ENCODE assay signal across 8 cellular contexts in the genomic region with DNA sequence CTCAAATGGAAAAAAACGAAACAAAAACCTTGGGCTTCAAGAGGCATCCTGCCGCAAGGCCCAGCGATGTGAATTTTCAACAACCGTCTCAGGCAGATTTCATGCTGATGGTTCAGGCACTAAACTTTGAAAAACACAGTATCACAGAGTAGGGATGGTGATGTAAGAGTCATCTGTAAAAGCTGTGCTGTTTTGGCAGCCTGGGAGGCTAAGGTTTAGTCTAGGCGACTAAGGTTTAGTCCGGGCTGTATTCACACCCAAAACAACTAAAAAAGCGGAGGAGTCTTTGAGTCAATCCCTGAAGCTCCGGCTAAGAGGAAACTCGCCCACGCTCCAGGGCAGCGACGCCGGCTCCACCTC. TPM values are rescaled to one million over a fixed set of nuclear protein-coding genes. Genes with fewer than 3 reads are reported as not detected.
A peak's percentile ranks its signal among the peaks of the same experiment; 100 is the strongest.
DNase-seq lines count a peak whose midpoint lies in the region; ATAC-seq and TF ChIP-seq lines count a peak whose summit lies in the region.

No MANE protein-coding gene starts in this region.

- peak overlapping the region; percentile 21 for H3K27ac ChIP-seq in adipose tissue (ENCODE audit: low read depth, low read length)
- H3K27ac ChIP-seq in temporal lobe (ENCODE audit: low read depth, low read length): peak overlapping the region; percentile 50

- no peaks in the 10 kb centered on the region for H3K27me3 ChIP-seq in kidney epithelial cell (ENCODE audit: control insufficient read depth, insufficient read depth, low read length)

- DNase-seq in T-helper 2 cell treated with Interferon-gamma antibody and Interleukin-4, amounts not matched to agents 5 μg/mL and 100 μg/mL, for 36 hours (ENCODE audit: low spot score): no peak
- DNase-seq in T-helper 2 cell (no peak), kidney epithelial cell (ENCODE audit: low read depth) (no peak)

- 3 to 9% (median 6%) methylated on average over 13 of the region's 13 CpGs for WGBS in adipose tissue, 3 donors

- H3K36me3 ChIP-seq in kidney epithelial cell (ENCODE audit: control insufficient read depth, insufficient read depth, low read length): no peaks in the 10 kb centered on the region

- H3K4me3 Mint-ChIP-seq in T-helper 2 cell treated with Interferon-gamma antibody and Interleukin-4, amounts not matched to agents 5 μg/mL and 100 μg/mL, for 36 hours: peak overlapping the region; percentile 85

- peaks cover 5% of the 10 kb centered on the region for H3K36me3 Mint-ChIP-seq in T-helper 2 cell treated with Interferon-gamma antibody and Interleukin-4, amounts not matched to agents 5 μg/mL and 100 μg/mL, for 36 hours (ENCODE audit: low read depth)

- no peaks in the 10 kb centered on the region for H3K9me3 Mint-ChIP-seq in T-helper 2 cell treated with Interferon-gamma antibody and Interleukin-4, amounts not matched to agents 5 μg/mL and 100 μg/mL, for 36 hours

- no peak for ATAC-seq in GM18861 (IDR thresholded peaks at IDR 0.05; ENCODE audit: unreplicated experiment)
- no peak for ATAC-seq in GM21526 (IDR thresholded peaks at IDR 0.05; ENCODE audit: low FRiP score, unreplicated experiment)
- no peak for ATAC-seq in GM18519 (IDR thresholded peaks at IDR 0.05; ENCODE audit: low FRiP score, unreplicated experiment)

- TF ChIP-seq CTCF in kidney epithelial cell (IDR thresholded peaks at IDR 0.05; ENCODE audit: insufficient read depth, low read length, poor library complexity, severe bottlenecking): no peak

- peaks cover 16% of the 10 kb centered on the region for H3K4me1 Mint-ChIP-seq in T-helper 2 cell treated with Interferon-gamma antibody and Interleukin-4, amounts not matched to agents 5 μg/mL and 100 μg/mL, for 36 hours (ENCODE audit: low read depth)

- peak overlapping the region; percentile 100 for H3K4me3 ChIP-seq in kidney epithelial cell (ENCODE audit: low read depth, low read length)

- peak overlapping the region; percentile 70 for H3K27ac Mint-ChIP-seq in T-helper 2 cell treated with Interferon-gamma antibody and Interleukin-4, amounts not matched to agents 5 μg/mL and 100 μg/mL, for 36 hours

- peaks cover 8% of the 10 kb centered on the region for H3K27me3 Mint-ChIP-seq in T-helper 2 cell treated with Interferon-gamma antibody and Interleukin-4, amounts not matched to agents 5 μg/mL and 100 μg/mL, for 36 hours (ENCODE audit: low read depth)

RNA-seq across cellular contexts. Expression of a gene that starts 0.4 kb away (rescaled TPM):
- polyA plus RNA-seq in adipose tissue: 1 to 10 TPM; 4.7 to 7.3 (median 6.5) TPM
- total RNA-seq in kidney epithelial cell (26.9 and 30.7 TPM in 2 replicates), temporal lobe (19.7 TPM)
